ENCODE assay signal across 8 cellular contexts in the genomic region with DNA sequence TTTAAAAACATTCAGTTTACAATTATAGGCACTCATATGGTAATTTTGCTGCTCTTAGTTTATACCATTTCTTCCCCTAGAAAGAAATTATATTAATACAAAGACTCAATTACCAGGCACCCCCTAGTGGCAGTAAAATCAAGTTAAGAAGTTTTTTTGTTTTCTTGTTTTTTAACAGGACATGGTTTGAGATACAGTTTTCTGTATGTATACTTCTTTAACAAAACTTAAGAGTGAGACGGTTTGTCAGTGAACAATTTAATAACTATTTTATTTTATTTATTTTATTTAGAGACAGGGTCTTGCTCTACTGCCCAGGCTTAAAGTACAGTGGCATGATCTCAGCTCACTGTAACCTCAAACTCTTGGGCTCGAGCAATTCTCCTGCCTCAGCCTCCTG.
DNase-seq lines count a peak whose midpoint lies in the region; ATAC-seq, FAIRE-seq and TF ChIP-seq lines count a peak whose summit lies in the region.

No MANE protein-coding gene starts in this region.

- 73% methylated on average over 2 of the region's 2 CpGs for WGBS in hepatocyte (ENCODE audit: low lambda C conversion rate, missing lambda C conversion rate)

- peak; percentile 59 for TF ChIP-seq CTCF in hepatocyte (IDR thresholded peaks at IDR 0.05; ENCODE audit: poor library complexity)
- peak in 1 of 3 experiments; percentile 19 for TF ChIP-seq CTCF in vagina (IDR thresholded peaks at IDR 0.05)

- H3K27me3 ChIP-seq in hepatocyte, result no peaks in the 10 kb centered on the region
- no peaks in the 10 kb centered on the region for H3K27me3 ChIP-seq in vagina

- DNase-seq in AG08395 (ENCODE audit: low spot score) (peak; percentile 34), GM18507 (ENCODE audit: extremely low spot score, insufficient read length, low read depth) (no peak), SK-N-MC (ENCODE audit: low read depth, low spot score) (peak; percentile 22), hepatocyte (ENCODE audit: low spot score) (peak; percentile 25), vagina (ENCODE audit: extremely low spot score in 2 of 2) (no peak), OCI-M2 (lab: John Stamatoyannopoulos, UW; ENCODE audit: unreplicated experiment) (no peak)
- no peak for DNase-seq in stimulated activated CD4-positive, alpha-beta T cell treated with anti-CD3 and anti-CD28 coated beads, Interleukin-15, amount 100 ng/mL, for 24 hours

- H3K9me2 ChIP-seq in hepatocyte (replicated peaks; ENCODE audit: insufficient read depth), result no peaks in the 10 kb centered on the region

- no peak overlapping the region for H3K4me2 ChIP-seq in hepatocyte

- H3K4me3 ChIP-seq in SK-N-MC, result no peak overlapping the region
- H3K4me3 ChIP-seq in hepatocyte, result no peak overlapping the region
- H3K4me3 ChIP-seq in vagina, result no peak overlapping the region

- intact Hi-C loops in vagina (cut with DNase I), result no loop called here

- H3K27ac ChIP-seq in SK-N-MC (no peak overlapping the region), hepatocyte (no peak overlapping the region), vagina (no peak overlapping the region)

- no peak for TF ChIP-seq POLR2A in vagina (IDR thresholded peaks at IDR 0.05)

- no peaks in the 10 kb centered on the region for H4K20me1 ChIP-seq in hepatocyte (ENCODE audit: insufficient read depth, poor library complexity, severe bottlenecking)

- H3K79me2 ChIP-seq in hepatocyte, result no peaks in the 10 kb centered on the region

- H3K4me1 ChIP-seq in hepatocyte (ENCODE audit: insufficient read depth), result no peaks in the 10 kb centered on the region
- no peaks in the 10 kb centered on the region for H3K4me1 ChIP-seq in vagina

- H3K9me3 ChIP-seq in SK-N-MC (ENCODE audit: low read depth, low read length) (no peaks in the 10 kb centered on the region), hepatocyte (ENCODE audit: low read depth) (no peaks in the 10 kb centered on the region), vagina (no peaks in the 10 kb centered on the region)

- FAIRE-seq in GM18507 (lab: Jason Lieb, UNC), result peak; percentile 47

- ATAC-seq in GM21447 (IDR thresholded peaks at IDR 0.05; ENCODE audit: unreplicated experiment), result no peak

- no peak overlapping the region for H3K9ac ChIP-seq in SK-N-MC (ENCODE audit: insufficient read length)

- H2AFZ ChIP-seq in hepatocyte, result no peak overlapping the region

- H3K36me3 ChIP-seq in SK-N-MC (ENCODE audit: insufficient read depth, low read length), result peaks cover 14% of the 10 kb centered on the region; the same call in 1 of the 2 replicates
- H3K36me3 ChIP-seq in hepatocyte (replicated peaks; ENCODE audit: insufficient read depth, low read depth), result no peaks in the 10 kb centered on the region
- H3K36me3 ChIP-seq in vagina, result no peaks in the 10 kb centered on the region

Comparison
In these comparisons a context has a peak if more than half of its experiments do, and no peak if none do; other contexts are left out.
1. DNase-seq: peak in AG08395 (single experiment), SK-N-MC (single experiment) and hepatocyte (single experiment); none in GM18507 (single experiment), vagina (0 of 2), stimulated activated CD4-positive, alpha-beta T cell treated with anti-CD3 and anti-CD28 coated beads, Interleukin-15, amount 100 ng/mL, for 24 hours (single experiment) and OCI-M2 (single experiment).